ENCODE assay signal across 9 cellular contexts in the genomic region with DNA sequence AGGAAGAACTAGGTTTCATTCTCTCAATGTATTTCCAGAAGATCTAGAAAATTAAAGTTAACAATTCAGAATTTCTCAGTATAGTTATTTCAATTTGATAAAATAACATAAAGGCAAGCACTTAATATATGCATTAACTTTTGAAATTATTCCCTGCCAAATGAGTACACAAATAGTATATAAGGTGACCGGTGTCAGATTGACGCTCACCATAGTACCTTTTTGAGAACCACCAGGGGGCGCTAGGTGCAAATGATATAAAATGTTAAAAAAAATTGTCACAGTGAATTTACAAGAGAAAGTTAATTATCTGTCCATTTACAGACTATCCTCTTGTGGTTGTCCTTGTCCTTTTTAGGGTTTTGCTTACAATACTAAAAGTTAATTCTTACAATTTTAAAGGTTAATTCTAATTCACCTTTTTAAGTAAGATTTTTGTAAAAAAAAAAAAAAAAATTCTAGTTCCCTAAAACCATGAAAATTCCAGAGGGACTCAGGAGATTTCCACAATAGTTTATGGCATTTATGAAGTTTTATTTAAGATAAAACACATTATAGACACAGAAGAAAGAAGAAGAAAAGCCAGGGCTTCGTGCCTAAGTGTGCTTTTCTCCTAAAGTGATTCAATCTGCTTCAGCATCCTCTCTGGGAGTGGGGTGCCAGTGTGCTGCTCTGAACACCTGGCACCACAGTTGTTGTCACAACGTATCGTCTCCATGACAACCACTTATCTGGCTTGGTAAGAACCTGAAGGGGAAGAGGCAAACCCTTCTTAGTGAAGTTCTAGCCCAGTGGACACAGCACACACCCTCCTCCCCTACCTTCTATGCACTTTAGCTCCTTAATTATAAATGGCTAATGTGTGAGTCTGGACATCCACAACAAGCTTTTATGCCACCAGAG. TPM values are rescaled to one million over a fixed set of nuclear protein-coding genes. Genes with fewer than 3 reads are reported as not detected.
DNase-seq lines count a peak whose midpoint lies in the region; ATAC-seq, FAIRE-seq and TF ChIP-seq lines count a peak whose summit lies in the region.
"Had no signal": no experiment of that assay in that cellular context is flagged by ENCODE, and none has a peak within 500 bp of the region (broad histone marks: within the 10 kb centered on the region; RNA-seq: fewer than 3 reads in every experiment).

No MANE protein-coding gene starts in this region.

- no peak overlapping the region for H3K27ac Mint-ChIP-seq in stimulated activated memory B cell treated with anti-CD40 and anti-IgM and Interleukin-4, amounts not matched to agents 10 μg/mL and 1 μg/mL and 100 μg/mL, for 72 hours
- H3K27ac Mint-ChIP-seq: IgD-negative memory B cell had no signal

- H3K27me3 Mint-ChIP-seq in stimulated activated memory B cell treated with anti-CD40 and anti-IgM and Interleukin-4, amounts not matched to agents 10 μg/mL and 1 μg/mL and 100 μg/mL, for 72 hours: peaks cover 33% of the 10 kb centered on the region

- H3K4me3 Mint-ChIP-seq in stimulated activated memory B cell treated with anti-CD40 and anti-IgM and Interleukin-4, amounts not matched to agents 10 μg/mL and 1 μg/mL and 100 μg/mL, for 72 hours: no peak overlapping the region
- H3K4me3 Mint-ChIP-seq: IgD-negative memory B cell had no signal

- peaks cover 2% of the 10 kb centered on the region for H3K9me3 Mint-ChIP-seq in stimulated activated memory B cell treated with anti-CD40 and anti-IgM and Interleukin-4, amounts not matched to agents 10 μg/mL and 1 μg/mL and 100 μg/mL, for 72 hours

- no peak overlapping the region for H3K4me3 ChIP-seq in BJ (ENCODE audit: low read depth, low read length)
- H3K4me3 ChIP-seq in bronchial epithelial cell (ENCODE audit: low read depth, low read length): no peak overlapping the region

- H3K36me3 ChIP-seq in BJ (ENCODE audit: control insufficient read depth, insufficient read depth, low read length): no peaks in the 10 kb centered on the region
- no peaks in the 10 kb centered on the region for H3K36me3 ChIP-seq in bronchial epithelial cell (ENCODE audit: control insufficient read depth, insufficient read depth, low read length)

- CTCF ChIA-PET in BJ (lab: Yijun Ruan, JAX): interaction anchor here (0.6 to 4.3 kb wide), 13 partner anchors 20 to 697 kb away, joined by 3 to 49 read pairs (median 5); no protein-coding TSS in a partner anchor

- FAIRE-seq in bronchial epithelial cell (lab: Jason Lieb, UNC): no peak

- POLR2A ChIA-PET in BJ (lab: Charles Lee): no interaction called here

- H3K4me1 Mint-ChIP-seq in stimulated activated memory B cell treated with anti-CD40 and anti-IgM and Interleukin-4, amounts not matched to agents 10 μg/mL and 1 μg/mL and 100 μg/mL, for 72 hours: peaks cover 6% of the 10 kb centered on the region

- no peaks in the 10 kb centered on the region for H3K36me3 Mint-ChIP-seq in stimulated activated memory B cell treated with anti-CD40 and anti-IgM and Interleukin-4, amounts not matched to agents 10 μg/mL and 1 μg/mL and 100 μg/mL, for 72 hours
- H3K36me3 Mint-ChIP-seq: IgD-negative memory B cell had no signal

- DNase-seq in BJ (ENCODE audit: low read depth): no peak
- peak; percentile 47 for DNase-seq in NCI-H128 (lab: John Stamatoyannopoulos, UW; ENCODE audit: unreplicated experiment)
- DNase-seq in T follicular helper cell (ENCODE audit: low read depth): peak; percentile 12
- peak; percentile 43 for DNase-seq in bronchial epithelial cell (ENCODE audit: low read depth)
- peak; percentile 86 for DNase-seq in left kidney (ENCODE audit: low read depth, low spot score)
- DNase-seq in stimulated activated CD8-positive, alpha-beta memory T cell treated with anti-CD3 and anti-CD28 coated beads, Interleukin-12 subunit alpha, Interleukin-12 subunit beta, amount 100 ng/mL, for 1 hour (ENCODE audit: low read depth): peak; percentile 33

- H3K27me3 ChIP-seq in BJ (ENCODE audit: control insufficient read depth, insufficient read depth, low read length) (peaks cover 14% of the 10 kb centered on the region), bronchial epithelial cell (ENCODE audit: control insufficient read depth, insufficient read depth, low read length) (peaks cover 5% of the 10 kb centered on the region)

- TF ChIP-seq CTCF in BJ (IDR thresholded peaks at IDR 0.05; ENCODE audit: insufficient read depth, low read depth, low read length): peak; percentile 52
- peak; percentile 35 for TF ChIP-seq CTCF in bronchial epithelial cell (IDR thresholded peaks at IDR 0.05; ENCODE audit: insufficient read depth, low read length, severe bottlenecking)

- ATAC-seq in GM19467 (IDR thresholded peaks at IDR 0.05; ENCODE audit: unreplicated experiment): peak; percentile 51
- ATAC-seq in stimulated activated memory B cell treated with anti-CD40 and anti-IgM and Interleukin-4, amounts not matched to agents 10 μg/mL and 1 μg/mL and 100 μg/mL, for 72 hours: no peak

RNA-seq across cellular contexts. Expression of a gene that starts 1.7 kb away (rescaled TPM):
- 0.04 and 0.05 TPM in 2 replicates for polyA plus RNA-seq in BJ (2011; rRNA removed)
- 0.09 and 0.10 TPM in 2 replicates for polyA minus RNA-seq in BJ (2011; rRNA and poly(A)+ RNA removed)
- total RNA-seq in bronchial epithelial cell: not detected in 2 replicates
- polyA plus RNA-seq: IgD-negative memory B cell had no signal
